In the genomic region with DNA sequence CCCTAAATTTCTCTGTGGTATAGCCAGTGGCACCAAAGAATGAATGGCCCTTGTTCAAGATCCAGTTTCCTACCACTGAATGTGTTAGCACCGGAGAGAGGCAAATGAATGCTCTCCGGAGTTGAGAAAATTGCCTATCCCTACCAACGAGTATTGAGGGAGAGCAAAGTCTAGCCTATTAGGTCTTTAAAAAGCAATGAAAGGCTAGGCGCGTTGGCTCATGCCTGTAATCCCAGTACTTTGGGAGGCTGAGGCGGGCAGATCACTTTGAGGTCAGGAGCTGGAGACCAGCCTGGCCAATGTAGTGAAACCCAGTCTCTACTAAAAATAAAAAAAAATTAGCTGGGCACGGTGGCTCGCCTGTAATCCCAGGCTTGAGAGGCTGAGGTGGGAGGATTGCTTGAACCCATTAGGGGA, we compare ENCODE assay signal across 11 cellular contexts. TPM values are rescaled to one million over a fixed set of nuclear protein-coding genes. Genes with fewer than 3 reads are reported as not detected.
DNase-seq lines count a peak whose midpoint lies in the region; ATAC-seq, FAIRE-seq and TF ChIP-seq lines count a peak whose summit lies in the region.
"Had no signal": no experiment of that assay in that cellular context is flagged by ENCODE, and none has a peak within 500 bp of the region (broad histone marks: within the 10 kb centered on the region; RNA-seq: fewer than 3 reads in every experiment).

No MANE protein-coding gene starts in this region.

- no peak overlapping the region for H3K27ac ChIP-seq in left ventricle myocardium inferior (replicated peaks)
- no peak overlapping the region for H3K27ac ChIP-seq in heart left ventricle
- no peak overlapping the region for H3K27ac ChIP-seq in keratinocyte (ENCODE audit: control insufficient read depth, insufficient read depth, low read length)
- no peak overlapping the region for H3K27ac ChIP-seq in esophagus squamous epithelium

- H3K4me3 ChIP-seq in left ventricle myocardium inferior, result peak overlapping the region; percentile 86
- H3K4me3 ChIP-seq in heart left ventricle, result peak overlapping the region in 2 of 12 donors; percentile 78 to 89
- H3K4me3 ChIP-seq in keratinocyte (ENCODE audit: control insufficient read depth in 2 of 3, extremely low read depth in 1 of 3, insufficient read depth in 2 of 3, low read depth in 1 of 3, low read length in 3 of 3), result no peak overlapping the region
- no peak overlapping the region for H3K4me3 ChIP-seq in esophagus squamous epithelium

- no peak overlapping the region for H3K9ac ChIP-seq in keratinocyte (ENCODE audit: control insufficient read depth, extremely low read depth, insufficient read depth, low read length)

- intact Hi-C loops in left ventricle myocardium inferior (cut with micrococcal nuclease) (no loop called here), heart left ventricle (cut with DNase I) (loop anchor here in 1 of 10 donors (10.0 kb wide), 1 partner anchor 168 kb away; no protein-coding TSS in a partner anchor), esophagus squamous epithelium (cut with DNase I) (no loop called here)
- intact Hi-C loops in activated CD8-positive, alpha-beta T cell treated with anti-CD3 and anti-CD28 coated beads for 36 hours (cut with micrococcal nuclease), result no loop called here

- peak overlapping the region; percentile 79 for H3K4me2 ChIP-seq in keratinocyte (ENCODE audit: control insufficient read depth, extremely low read depth, insufficient read depth, low read depth, low read length)

- TF ChIP-seq POLR2A in heart left ventricle (IDR thresholded peaks at IDR 0.05) (no peak), esophagus squamous epithelium (IDR thresholded peaks at IDR 0.05) (no peak)

- H3K4me1 Mint-ChIP-seq in activated CD8-positive, alpha-beta T cell treated with anti-CD3 and anti-CD28 coated beads for 36 hours (ENCODE audit: low read depth), result peaks cover 3% of the 10 kb centered on the region
- peaks cover 10% of the 10 kb centered on the region for H3K4me1 Mint-ChIP-seq in type B pancreatic cell (ENCODE audit: unreplicated experiment)

- WGBS in heart left ventricle, 4 donors, result 78 to 89% (median 80%) methylated on average over 8 of the region's 8 CpGs
- 59 to 68% methylated on average over 3 to 8 of the region's 8 CpGs for WGBS in esophagus squamous epithelium, 2 donors

- H3K9me3 ChIP-seq in left ventricle myocardium inferior (replicated peaks) (no peaks in the 10 kb centered on the region), heart left ventricle (no peaks in the 10 kb centered on the region), keratinocyte (ENCODE audit: control insufficient read depth, low read depth, low read length) (no peaks in the 10 kb centered on the region), esophagus squamous epithelium (no peaks in the 10 kb centered on the region)

- no peaks in the 10 kb centered on the region for H3K27me3 ChIP-seq in left ventricle myocardium inferior (ENCODE audit: low read depth)
- no peaks in the 10 kb centered on the region for H3K27me3 ChIP-seq in heart left ventricle
- no peaks in the 10 kb centered on the region for H3K27me3 ChIP-seq in keratinocyte (ENCODE audit: control insufficient read depth, extremely low read depth, insufficient read depth, low read length)
- H3K27me3 ChIP-seq in esophagus squamous epithelium, result peaks cover 0 to 33% (median 0%) of the 10 kb centered on the region in 4 donors

- DNase-seq in left ventricle myocardium inferior (no peak), heart left ventricle (no peak), keratinocyte (ENCODE audit: low read depth, low spot score) (no peak), type B pancreatic cell (ENCODE audit: extremely low spot score, unreplicated experiment) (no peak), NCI-H524 treated with DMSO at 0.1 percent for 48 hours (lab: John Stamatoyannopoulos, UW) (no peak), esophagus squamous epithelium (lab: John Stamatoyannopoulos, UW) (no peak)
- no peak for DNase-seq in activated CD8-positive, alpha-beta T cell treated with anti-CD3 and anti-CD28 coated beads for 36 hours
- DNase-seq: NCI-H2029 treated with DMSO at 0.1 percent for 48 hours had no signal

- peak overlapping the region; percentile 76 for H3K4me3 Mint-ChIP-seq in activated CD8-positive, alpha-beta T cell treated with anti-CD3 and anti-CD28 coated beads for 36 hours
- H3K4me3 Mint-ChIP-seq in type B pancreatic cell, result peak overlapping the region; percentile 87

- no peaks in the 10 kb centered on the region for H3K36me3 ChIP-seq in left ventricle myocardium inferior
- no peaks in the 10 kb centered on the region for H3K36me3 ChIP-seq in heart left ventricle
- H3K36me3 ChIP-seq in keratinocyte (ENCODE audit: control insufficient read depth in 2 of 2, extremely low read depth in 1 of 2, insufficient read depth in 2 of 2, low read length in 2 of 2), result no peaks in the 10 kb centered on the region
- no peaks in the 10 kb centered on the region for H3K36me3 ChIP-seq in esophagus squamous epithelium

- no peak for FAIRE-seq in keratinocyte (lab: Jason Lieb, UNC)
- FAIRE-seq: GM18507 had no signal

- H3K4me1 ChIP-seq in left ventricle myocardium inferior, result peaks cover 19% of the 10 kb centered on the region
- peaks cover 0 to 22% (median 9%) of the 10 kb centered on the region in 12 donors for H3K4me1 ChIP-seq in heart left ventricle
- H3K4me1 ChIP-seq in keratinocyte (ENCODE audit: control insufficient read depth, extremely low read depth, insufficient read depth, low read length), result no peaks in the 10 kb centered on the region
- H3K4me1 ChIP-seq in esophagus squamous epithelium, result peaks cover 6 to 29% (median 11%) of the 10 kb centered on the region in 3 donors

- H3K79me2 ChIP-seq in keratinocyte (ENCODE audit: control insufficient read depth, insufficient read depth, low read length), result no peaks in the 10 kb centered on the region

- no peaks in the 10 kb centered on the region for H3K36me3 Mint-ChIP-seq in activated CD8-positive, alpha-beta T cell treated with anti-CD3 and anti-CD28 coated beads for 36 hours (ENCODE audit: low read depth)
- H3K36me3 Mint-ChIP-seq in type B pancreatic cell, result peaks cover 5% of the 10 kb centered on the region

- no peak overlapping the region for H3K27ac Mint-ChIP-seq in activated CD8-positive, alpha-beta T cell treated with anti-CD3 and anti-CD28 coated beads for 36 hours
- H3K27ac Mint-ChIP-seq in type B pancreatic cell, result peak overlapping the region; percentile 56

- no peaks in the 10 kb centered on the region for H3K9me3 Mint-ChIP-seq in activated CD8-positive, alpha-beta T cell treated with anti-CD3 and anti-CD28 coated beads for 36 hours
- no peaks in the 10 kb centered on the region for H3K9me3 Mint-ChIP-seq in type B pancreatic cell

- POLR2A ChIA-PET in activated CD8-positive, alpha-beta T cell treated with anti-CD3 and anti-CD28 coated beads for 36 hours (lab: Charles Lee), result no interaction called here

- no peaks in the 10 kb centered on the region for H4K20me1 ChIP-seq in keratinocyte (ENCODE audit: control insufficient read depth, extremely low read depth, insufficient read depth, low read length)

- ATAC-seq in heart left ventricle, result no peak
- ATAC-seq in activated CD8-positive, alpha-beta T cell treated with anti-CD3 and anti-CD28 coated beads for 36 hours, result no peak
- no peak for ATAC-seq in HG03378 (IDR thresholded peaks at IDR 0.05; ENCODE audit: unreplicated experiment)

- no peak overlapping the region for H2AFZ ChIP-seq in keratinocyte (ENCODE audit: control insufficient read depth, low read length)

- CTCF ChIA-PET in activated CD8-positive, alpha-beta T cell treated with anti-CD3 and anti-CD28 coated beads for 36 hours (lab: Charles Lee), result no interaction called here

- TF ChIP-seq CTCF in left ventricle myocardium inferior (IDR thresholded peaks at IDR 0.05; ENCODE audit: borderline replicate concordance) (no peak), heart left ventricle (IDR thresholded peaks at IDR 0.05) (no peak), keratinocyte (optimal IDR thresholded peaks at IDR 0.05 in 1 of 3, IDR thresholded peaks at IDR 0.05 in 1 of 3, conservative IDR thresholded peaks at IDR 0.05 in 1 of 3; ENCODE audit: extremely low read depth in 1 of 3, insufficient read depth in 2 of 3, low read length in 3 of 3) (no peak), type B pancreatic cell (conservative IDR thresholded peaks at IDR 0.05) (no peak), esophagus squamous epithelium (IDR thresholded peaks at IDR 0.05) (no peak)
- no peak for TF ChIP-seq CTCF in activated CD8-positive, alpha-beta T cell treated with anti-CD3 and anti-CD28 coated beads for 36 hours (IDR thresholded peaks at IDR 0.05)

- no peaks in the 10 kb centered on the region for H3K9me1 ChIP-seq in keratinocyte (ENCODE audit: control insufficient read depth, extremely low read depth, insufficient read depth, low read length)

- dilution Hi-C loops in keratinocyte (cut with MboI; ENCODE audit: extremely low pct_ligation_motif_present, low sequenced_read_pairs), result no loop called here

- no peaks in the 10 kb centered on the region for H3K27me3 Mint-ChIP-seq in activated CD8-positive, alpha-beta T cell treated with anti-CD3 and anti-CD28 coated beads for 36 hours
- peaks cover 1% of the 10 kb centered on the region for H3K27me3 Mint-ChIP-seq in type B pancreatic cell

RNA-seq across cellular contexts. Expression of a gene that starts 0.9 kb away (rescaled TPM):
- total RNA-seq in left ventricle myocardium inferior, result 17.1 TPM
- total RNA-seq in heart left ventricle, result 10 to 100 TPM; 15.2 to 70.4 (median 22.5) TPM
- 10 to 100 TPM; 12.0 to 53.6 TPM for polyA plus RNA-seq in heart left ventricle
- 1 to 10 TPM; 2.1 to 2.3 TPM for total RNA-seq in activated CD8-positive, alpha-beta T cell treated with anti-CD3 and anti-CD28 coated beads for 36 hours
- polyA plus RNA-seq in keratinocyte, result 2.1 to 3.3 TPM (median 3.1 TPM) in 3 replicates
- polyA plus RNA-seq in keratinocyte (2011; ENCODE audit: low read depth), result 0.27 TPM
- 2.1 TPM in 2 replicates for polyA plus RNA-seq in keratinocyte (2011; cell fraction: cytosol; rRNA removed)
- polyA plus RNA-seq in keratinocyte (2011; cell fraction: nucleus; rRNA removed), result 4.2 and 4.3 TPM in 2 replicates
- polyA plus RNA-seq in keratinocyte (2012; ENCODE audit: low replicate concordance), result 0.52 and 2.9 TPM in 2 replicates
- polyA minus RNA-seq in keratinocyte, result 1.6 to 3.0 TPM (median 1.6 TPM) in 3 replicates
- 1.9 TPM for polyA minus RNA-seq in keratinocyte (2011; cell fraction: cytosol; rRNA and poly(A)+ RNA removed)
- 1.2 and 1.3 TPM in 2 replicates for polyA minus RNA-seq in keratinocyte (2011; cell fraction: nucleus; rRNA and poly(A)+ RNA removed)
- total RNA-seq in type B pancreatic cell (ENCODE audit: low replicate concordance), result 31.4 and 55.6 TPM in 2 replicates
- 1 to 10 TPM; 2.5 to 7.0 (median 5.2) TPM for total RNA-seq in esophagus squamous epithelium

RNA-seq across cellular contexts. Expression of a gene that starts 13.7 kb away (rescaled TPM):
- total RNA-seq in left ventricle myocardium inferior, result 17.9 TPM
- 10 to 100 TPM; 13.0 to 20.8 (median 16.7) TPM for total RNA-seq in heart left ventricle
- polyA plus RNA-seq in heart left ventricle, result 10 to 100 TPM; 10.5 to 22.5 TPM
- total RNA-seq in activated CD8-positive, alpha-beta T cell treated with anti-CD3 and anti-CD28 coated beads for 36 hours, result 10 to 100 TPM; 18.8 to 23.5 TPM
- 10.1 to 16.3 TPM (median 13.7 TPM) in 3 replicates for polyA plus RNA-seq in keratinocyte
- 2.1 TPM for polyA plus RNA-seq in keratinocyte (2011; ENCODE audit: low read depth)
- polyA plus RNA-seq in keratinocyte (2011; cell fraction: cytosol; rRNA removed), result 8.9 and 9.0 TPM in 2 replicates
- 18.6 and 21.9 TPM in 2 replicates for polyA plus RNA-seq in keratinocyte (2011; cell fraction: nucleus; rRNA removed)
- 10.6 and 14.4 TPM in 2 replicates for polyA plus RNA-seq in keratinocyte (2012; ENCODE audit: low replicate concordance)
- polyA minus RNA-seq in keratinocyte, result 17.9 to 52.5 TPM (median 24.5 TPM) in 3 replicates
- 13.6 TPM for polyA minus RNA-seq in keratinocyte (2011; cell fraction: cytosol; rRNA and poly(A)+ RNA removed)
- polyA minus RNA-seq in keratinocyte (2011; cell fraction: nucleus; rRNA and poly(A)+ RNA removed), result 9.3 and 18.4 TPM in 2 replicates
- 30.1 and 31.2 TPM in 2 replicates for total RNA-seq in type B pancreatic cell (ENCODE audit: low replicate concordance)
- total RNA-seq in esophagus squamous epithelium, result 10 to 100 TPM; 16.2 to 20.4 (median 18.2) TPM

RNA-seq across cellular contexts. Expression of a gene that starts 30.5 kb away (rescaled TPM):
- total RNA-seq in left ventricle myocardium inferior, result not detected
- total RNA-seq in heart left ventricle, result not detected
- polyA plus RNA-seq in heart left ventricle, result under 1 TPM in 1 of 2 donors, not detected in 1; 0.26 TPM
- total RNA-seq in activated CD8-positive, alpha-beta T cell treated with anti-CD3 and anti-CD28 coated beads for 36 hours, result not detected
- 47.0 to 76.9 TPM (median 57.5 TPM) in 3 replicates for polyA plus RNA-seq in keratinocyte
- 0.82 TPM for polyA plus RNA-seq in keratinocyte (2011; ENCODE audit: low read depth)
- 48.6 and 68.2 TPM in 2 replicates for polyA plus RNA-seq in keratinocyte (2011; cell fraction: cytosol; rRNA removed)
- polyA plus RNA-seq in keratinocyte (2011; cell fraction: nucleus; rRNA removed), result 20.0 and 23.7 TPM in 2 replicates
- polyA plus RNA-seq in keratinocyte (2012; ENCODE audit: low replicate concordance), result 5.9 and 41.7 TPM in 2 replicates
- polyA minus RNA-seq in keratinocyte, result 27.2 to 42.0 TPM (median 36.9 TPM) in 3 replicates
- polyA minus RNA-seq in keratinocyte (2011; cell fraction: cytosol; rRNA and poly(A)+ RNA removed), result 16.3 TPM
- polyA minus RNA-seq in keratinocyte (2011; cell fraction: nucleus; rRNA and poly(A)+ RNA removed), result 3.4 and 4.7 TPM in 2 replicates
- total RNA-seq in type B pancreatic cell (ENCODE audit: low replicate concordance), result 39.2 and 69.7 TPM in 2 replicates
- total RNA-seq in esophagus squamous epithelium, result 100 to 1,000 TPM in 3 of 4 donors, 10 to 100 TPM in 1; 97.1 to 273 (median 191) TPM
- total RNA-seq: pulmonary artery endothelial cell had no signal

RNA-seq across cellular contexts. Expression of a gene that starts 58.8 kb away (rescaled TPM):
- total RNA-seq in left ventricle myocardium inferior (89.8 TPM), heart left ventricle (100 to 1,000 TPM in 1 of 9 donors, 10 to 100 TPM in 8; 57.2 to 106 (median 77.3) TPM), type B pancreatic cell (ENCODE audit: low replicate concordance) (40.0 and 45.3 TPM in 2 replicates), esophagus squamous epithelium (10 to 100 TPM; 28.9 to 74.7 (median 56.0) TPM)
- polyA plus RNA-seq in heart left ventricle (10 to 100 TPM; 51.0 to 53.5 TPM), keratinocyte (65.4 to 126 TPM (median 74.8 TPM) in 3 replicates)
- total RNA-seq in activated CD8-positive, alpha-beta T cell treated with anti-CD3 and anti-CD28 coated beads for 36 hours, result 10 to 100 TPM; 47.0 to 57.4 TPM
- 177 TPM for polyA plus RNA-seq in keratinocyte (2011; ENCODE audit: low read depth)
- polyA plus RNA-seq in keratinocyte (2011; cell fraction: cytosol; rRNA removed), result 75.1 and 123 TPM in 2 replicates
- polyA plus RNA-seq in keratinocyte (2011; cell fraction: nucleus; rRNA removed), result 46.9 and 57.5 TPM in 2 replicates
- 42.0 and 50.4 TPM in 2 replicates for polyA plus RNA-seq in keratinocyte (2012; ENCODE audit: low replicate concordance)
- polyA minus RNA-seq in keratinocyte, result 8.0 to 26.2 TPM (median 15.6 TPM) in 3 replicates
- polyA minus RNA-seq in keratinocyte (2011; cell fraction: cytosol; rRNA and poly(A)+ RNA removed), result 23.8 TPM
- polyA minus RNA-seq in keratinocyte (2011; cell fraction: nucleus; rRNA and poly(A)+ RNA removed), result 13.8 and 23.0 TPM in 2 replicates

Comparison
In these comparisons a context has a peak if more than half of its experiments do, and no peak if none do; other contexts are left out.
1. RNA of a gene that starts 30.5 kb away (total RNA-seq): 97.1 to 273 TPM in esophagus squamous epithelium and 39.2 to 69.7 TPM in type B pancreatic cell; not detected in left ventricle myocardium inferior (single experiment), not detected in activated CD8-positive, alpha-beta T cell treated with anti-CD3 and anti-CD28 coated beads for 36 hours and not detected in heart left ventricle; every median in the first group is over 10 times any median in the second.